In the genomic region with DNA sequence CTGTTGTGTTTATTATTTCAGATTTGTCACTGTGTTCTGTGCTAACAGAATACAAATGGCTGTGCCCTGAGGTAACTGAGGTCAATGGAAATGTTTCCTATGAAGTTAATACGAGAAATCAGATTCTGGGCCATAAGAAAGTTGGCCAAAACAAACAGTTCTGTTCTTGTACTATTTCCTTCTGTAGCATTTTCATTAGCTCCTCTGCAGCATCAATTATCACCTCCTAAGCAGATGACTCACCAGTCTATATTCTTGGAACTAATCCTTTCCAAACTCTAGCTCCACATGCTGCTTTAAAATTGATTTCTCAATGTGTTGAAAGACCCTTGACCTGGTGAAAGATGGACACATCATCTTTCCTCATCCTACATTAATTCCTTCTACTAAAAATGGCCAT, we compare ENCODE assay signal across 22 cellular contexts.
DNase-seq lines count a peak whose midpoint lies in the region; ATAC-seq lines count a peak whose summit lies in the region.
"Had no signal": no experiment of that assay in that cellular context is flagged by ENCODE, and none has a peak within 500 bp of the region (broad histone marks: within the 10 kb centered on the region; RNA-seq: fewer than 3 reads in every experiment).

No MANE protein-coding gene starts in this region.

- H3K36me3 Mint-ChIP-seq in activated naive CD4-positive, alpha-beta T cell treated with anti-CD3 and anti-CD28 coated beads for 36 hours (ENCODE audit: low read depth), result no peaks in the 10 kb centered on the region
- H3K36me3 Mint-ChIP-seq: CD14-positive monocyte; CD4-positive, alpha-beta memory T cell; CD4-positive, CD25-positive, alpha-beta regulatory T cell; CD8-positive, alpha-beta memory T cell had no signal

- H3K9me3 Mint-ChIP-seq in activated naive CD4-positive, alpha-beta T cell treated with anti-CD3 and anti-CD28 coated beads for 36 hours, result peaks cover 4% of the 10 kb centered on the region

- no peak overlapping the region for H3K27ac Mint-ChIP-seq in activated naive CD4-positive, alpha-beta T cell treated with anti-CD3 and anti-CD28 coated beads for 36 hours
- H3K27ac Mint-ChIP-seq: B cell; CD14-positive monocyte; CD4-positive, alpha-beta memory T cell; CD4-positive, CD25-positive, alpha-beta regulatory T cell; CD8-positive, alpha-beta memory T cell had no signal

- CTCF ChIA-PET in activated naive CD4-positive, alpha-beta T cell treated with anti-CD3 and anti-CD28 coated beads for 36 hours (lab: Charles Lee), result no interaction called here

- H3K4me1 Mint-ChIP-seq in activated naive CD4-positive, alpha-beta T cell treated with anti-CD3 and anti-CD28 coated beads for 36 hours (ENCODE audit: low read depth), result no peaks in the 10 kb centered on the region
- H3K4me1 Mint-ChIP-seq: B cell; CD14-positive monocyte; CD4-positive, alpha-beta memory T cell; CD4-positive, CD25-positive, alpha-beta regulatory T cell; CD8-positive, alpha-beta memory T cell had no signal

- H3K27me3 Mint-ChIP-seq in activated naive CD4-positive, alpha-beta T cell treated with anti-CD3 and anti-CD28 coated beads for 36 hours (ENCODE audit: low read depth), result no peaks in the 10 kb centered on the region
- H3K27me3 Mint-ChIP-seq: B cell; CD4-positive, alpha-beta memory T cell; CD4-positive, CD25-positive, alpha-beta regulatory T cell; CD8-positive, alpha-beta memory T cell had no signal

- H3K4me3 Mint-ChIP-seq in activated naive CD4-positive, alpha-beta T cell treated with anti-CD3 and anti-CD28 coated beads for 36 hours, result no peak overlapping the region
- H3K4me3 Mint-ChIP-seq: B cell; CD14-positive monocyte; CD4-positive, alpha-beta memory T cell; CD4-positive, CD25-positive, alpha-beta regulatory T cell; CD8-positive, alpha-beta memory T cell had no signal

- intact Hi-C loops in activated naive CD4-positive, alpha-beta T cell treated with anti-CD3 and anti-CD28 coated beads for 36 hours (cut with micrococcal nuclease), result no loop called here

- no peak for ATAC-seq in GM19395 (IDR thresholded peaks at IDR 0.05; ENCODE audit: unreplicated experiment)
- ATAC-seq: A549, GM12878 had no signal

- DNase-seq in NCI-H69 (lab: John Stamatoyannopoulos, UW) (peak; percentile 38), astrocyte of the hippocampus (ENCODE audit: low read depth, low spot score) (peak; percentile 37), renal cortical epithelial cell (ENCODE audit: low read depth) (peak; percentile 59)
- no peak for DNase-seq in activated naive CD4-positive, alpha-beta T cell treated with anti-CD3 and anti-CD28 coated beads for 36 hours
- DNase-seq: AML-193; C1 segment of cervical spinal cord; CD4-positive, alpha-beta memory T cell; CD4-positive, CD25-positive, alpha-beta regulatory T cell; CD8-positive, alpha-beta memory T cell; COR-L47; DMS 273 treated with DMSO at 0.1 percent for 48 hours; DMS153; DMS53; DMS79; DND-41; EL; GDM1 had no signal
